Comparison of ENCODE assay signal across 8 cellular contexts in the genomic region with DNA sequence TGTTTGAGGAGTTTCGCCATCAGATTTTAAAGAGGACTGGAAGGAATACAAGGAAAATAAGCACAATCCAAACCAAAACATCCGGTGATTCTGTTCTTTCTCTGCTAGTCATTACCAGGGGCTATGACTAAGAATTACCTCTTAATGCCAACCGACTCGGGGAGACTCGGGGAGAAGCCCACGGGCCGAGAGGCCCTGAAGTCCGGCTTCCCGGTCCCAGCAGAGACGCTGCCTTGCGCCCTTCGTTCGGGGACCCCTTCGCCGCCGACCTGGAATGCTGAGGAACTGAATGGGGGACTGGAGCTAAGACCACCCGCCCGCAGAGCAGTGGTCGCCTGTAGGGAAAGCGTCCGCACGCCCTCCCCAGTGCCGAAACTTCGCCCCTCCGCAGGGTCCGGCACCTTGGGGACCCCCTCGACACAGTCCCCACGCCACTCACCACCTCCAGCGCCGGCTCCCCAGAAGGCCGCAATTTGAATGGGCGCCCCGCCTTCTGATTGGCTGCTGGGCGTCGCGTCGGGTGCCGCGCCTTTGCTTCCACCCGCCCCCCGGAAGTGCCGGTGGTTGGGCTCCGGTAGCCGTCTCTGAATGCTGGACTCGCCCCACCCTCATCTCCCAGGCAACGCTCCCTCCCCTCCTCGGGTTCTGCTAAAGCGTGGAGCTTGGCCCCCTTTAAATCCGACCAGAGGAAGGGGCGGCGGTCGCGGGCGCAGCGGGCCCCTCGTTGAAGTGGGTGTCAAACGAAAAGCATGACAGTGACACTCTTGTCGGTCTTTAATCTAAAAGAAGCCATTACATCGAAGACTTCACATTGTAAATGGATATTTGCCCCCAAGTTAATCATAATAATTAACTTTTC. TPM values are rescaled to one million over a fixed set of nuclear protein-coding genes. Genes with fewer than 3 reads are reported as not detected.
DNase-seq lines count a peak whose midpoint lies in the region; ATAC-seq, FAIRE-seq and TF ChIP-seq lines count a peak whose summit lies in the region.

TSS of gene KIF14 (minus strand) at position 479 of the 859 bp plus-strand sequence. CDS start 2,028 bp downstream, outside the sequence.

- no peaks in the 10 kb centered on the region for H3K36me3 Mint-ChIP-seq in natural killer cell

- H3K9ac ChIP-seq in GM23248, result peak within 1 kb of the TSS; percentile 92
- peak within 1 kb of the TSS; percentile 76 for H3K9ac ChIP-seq in Karpas-422 (ENCODE audit: low read length)
- H3K9ac ChIP-seq in fibroblast of lung (ENCODE audit: insufficient read depth, low read length), result peak within 1 kb of the TSS; percentile 84

- H4K20me1 ChIP-seq in DOHH2 (ENCODE audit: control insufficient read depth, insufficient read depth, low read depth, low read length), result no peaks in the 10 kb centered on the region
- H4K20me1 ChIP-seq in GM23248 (ENCODE audit: insufficient read depth), result no peaks in the 10 kb centered on the region
- no peaks in the 10 kb centered on the region for H4K20me1 ChIP-seq in Karpas-422 (ENCODE audit: insufficient read depth, low read depth, low read length)
- no peaks in the 10 kb centered on the region for H4K20me1 ChIP-seq in fibroblast of lung (ENCODE audit: control insufficient read depth, extremely low read depth, insufficient read depth, low read length)

- in situ Hi-C loops in GM23248 (cut with MboI), result no loop called here

- H3K9me3 Mint-ChIP-seq in natural killer cell, result no peaks in the 10 kb centered on the region

- intact Hi-C loops in natural killer cell (cut with micrococcal nuclease), result loop anchor here (1.0 to 5.0 kb wide), 3 partner anchors 49 to 492 kb away; partner anchors contain the start of genes CACNA1S, DDX59 and KIF21B

- H3K9me2 ChIP-seq in DOHH2 (replicated peaks; ENCODE audit: control insufficient read depth, low read length), result no peaks in the 10 kb centered on the region
- no peaks in the 10 kb centered on the region for H3K9me2 ChIP-seq in GM23248 (ENCODE audit: insufficient read depth)
- H3K9me2 ChIP-seq in Karpas-422 (replicated peaks; ENCODE audit: insufficient read depth, low read length), result no peaks in the 10 kb centered on the region

- H3K4me1 ChIP-seq in DOHH2 (ENCODE audit: control insufficient read depth, low read length) (peaks cover 16% of the 10 kb centered on the region), GM23248 (ENCODE audit: insufficient read depth) (peaks cover 15% of the 10 kb centered on the region), Karpas-422 (ENCODE audit: low read length) (peaks cover 27% of the 10 kb centered on the region), fibroblast of lung (ENCODE audit: control insufficient read depth, extremely low read depth, insufficient read depth, low read length) (peaks cover 4% of the 10 kb centered on the region)

- peaks cover 11 to 12% of the 10 kb centered on the region in 2 donors for H3K4me1 Mint-ChIP-seq in natural killer cell

- H3K9me3 ChIP-seq in DOHH2 (ENCODE audit: control insufficient read depth, insufficient read depth, low read length) (no peaks in the 10 kb centered on the region), GM23248 (ENCODE audit: low read depth) (no peaks in the 10 kb centered on the region), Karpas-422 (ENCODE audit: low read length) (no peaks in the 10 kb centered on the region), fibroblast of lung (ENCODE audit: control insufficient read depth, insufficient read depth, low read depth, low read length) (no peaks in the 10 kb centered on the region)

- H3K27me3 ChIP-seq in DOHH2 (ENCODE audit: control insufficient read depth, low read length) (peaks cover 10% of the 10 kb centered on the region), GM23248 (replicated peaks; ENCODE audit: insufficient read depth) (no peaks in the 10 kb centered on the region), Karpas-422 (ENCODE audit: low read length) (no peaks in the 10 kb centered on the region), fibroblast of lung (ENCODE audit: control insufficient read depth, insufficient read depth, low read length) (no peaks in the 10 kb centered on the region)

- peak within 1 kb of the TSS; percentile 99 for H3K4me3 Mint-ChIP-seq in natural killer cell

- DNase-seq in GM23248 (peak; percentile 98), Karpas-422 (peak; percentile 98), RCC 7860 (ENCODE audit: low spot score) (peak; percentile 82), fibroblast of lung (ENCODE audit: low read depth in 2 of 2) (peak; percentile 83 to 90), natural killer cell (peak; percentile 91)
- peak; percentile 91 to 93 for DNase-seq in activated T-cell treated with anti-CD3 and anti-CD28 coated beads, Interleukin-2, amount 50 U/mL, for 48 hours
- peak; percentile 93 for DNase-seq in stimulated activated naive CD4-positive, alpha-beta T cell treated with Interleukin-2 at 50 U/mL for 16 hours (lab: John Stamatoyannopoulos, UW)

- H3K4me2 ChIP-seq in DOHH2 (ENCODE audit: low read length), result peak within 1 kb of the TSS; percentile 92
- peak within 1 kb of the TSS; percentile 91 for H3K4me2 ChIP-seq in GM23248 (ENCODE audit: unreplicated experiment)
- peak within 1 kb of the TSS; percentile 94 for H3K4me2 ChIP-seq in Karpas-422 (ENCODE audit: low read depth, low read length, poor library complexity, severe bottlenecking)
- peak within 1 kb of the TSS; percentile 90 for H3K4me2 ChIP-seq in fibroblast of lung (ENCODE audit: extremely low read depth, insufficient read depth, low read length)

- H3K27me3 Mint-ChIP-seq in natural killer cell (ENCODE audit: low read depth in 2 of 2), result no peaks in the 10 kb centered on the region

- peaks cover 10% of the 10 kb centered on the region for H3K79me2 ChIP-seq in DOHH2 (ENCODE audit: control insufficient read depth, low read length)
- H3K79me2 ChIP-seq in GM23248 (ENCODE audit: insufficient read depth), result peaks cover 21% of the 10 kb centered on the region
- H3K79me2 ChIP-seq in Karpas-422 (ENCODE audit: low read length), result peaks cover 23% of the 10 kb centered on the region
- H3K79me2 ChIP-seq in fibroblast of lung (ENCODE audit: control insufficient read depth, insufficient read depth, low read length), result peaks cover 8% of the 10 kb centered on the region

- WGBS in GM23248 (ENCODE audit: low coverage in 1 of 2, low lambda C conversion rate in 2 of 2, missing lambda C conversion rate in 2 of 2), 2 experiments, result 1 to 2% methylated on average over 48 to 54 of the region's 59 CpGs

- peak; percentile 98 to 99 (median 98) for ATAC-seq in natural killer cell

- H3K4me3 ChIP-seq in DOHH2 (ENCODE audit: low read length), result peak within 1 kb of the TSS; percentile 89
- H3K4me3 ChIP-seq in GM23248, result peak within 1 kb of the TSS; percentile 94
- H3K4me3 ChIP-seq in Karpas-422 (ENCODE audit: low read length), result peak within 1 kb of the TSS; percentile 83
- peak within 1 kb of the TSS; percentile 78 to 88 (median 85) for H3K4me3 ChIP-seq in fibroblast of lung (replicated peaks in 1 of 4; ENCODE audit: control extremely low read depth in 1 of 4, insufficient read depth in 1 of 4, low read depth in 3 of 4, low read length in 4 of 4)

- TF ChIP-seq CTCF in DOHH2 (IDR thresholded peaks at IDR 0.05; ENCODE audit: low read depth, low read length, poor library complexity, severe bottlenecking), result no peak
- no peak for TF ChIP-seq CTCF in fibroblast of lung (conservative IDR thresholded peaks at IDR 0.05 in 1 of 2, IDR thresholded peaks at IDR 0.05 in 1 of 2; ENCODE audit: low read depth in 1 of 2, low read length in 2 of 2)
- no peak for TF ChIP-seq CTCF in natural killer cell (IDR thresholded peaks at IDR 0.05)

- H3K27ac Mint-ChIP-seq in natural killer cell, result peak within 1 kb of the TSS; percentile 90 to 97

- H3K36me3 ChIP-seq in DOHH2 (ENCODE audit: control insufficient read depth, low read length) (peaks cover 14% of the 10 kb centered on the region), GM23248 (ENCODE audit: low read depth) (no peaks in the 10 kb centered on the region), Karpas-422 (ENCODE audit: insufficient read depth, low read length) (peaks cover 15% of the 10 kb centered on the region; the same call in 1 of the 2 replicates), fibroblast of lung (ENCODE audit: control insufficient read depth, insufficient read depth, low read length) (no peaks in the 10 kb centered on the region)

- H3K27ac ChIP-seq in DOHH2 (ENCODE audit: low read depth, low read length) (no peak within 1 kb of the TSS), GM23248 (peak within 1 kb of the TSS; percentile 81), Karpas-422 (ENCODE audit: low read length) (peak within 1 kb of the TSS; percentile 72), fibroblast of lung (ENCODE audit: insufficient read depth, low read length) (peak within 1 kb of the TSS; percentile 92)

- H3F3A ChIP-seq in DOHH2 (ENCODE audit: control insufficient read depth, insufficient read depth), result peaks cover 9% of the 10 kb centered on the region; the same call in 1 of the 2 replicates
- 0 out of 2 replicates have a peak, but pooled peaks cover 8% of the 10 kb centered on the region for H3F3A ChIP-seq in GM23248 (ENCODE audit: insufficient read depth)

- FAIRE-seq in RCC 7860 (lab: Jason Lieb, UNC), result no peak

- H2AFZ ChIP-seq in GM23248, result peak within 1 kb of the TSS; percentile 99
- peak within 1 kb of the TSS; percentile 78 for H2AFZ ChIP-seq in Karpas-422 (ENCODE audit: low read length)
- peak within 1 kb of the TSS; percentile 89 for H2AFZ ChIP-seq in fibroblast of lung (ENCODE audit: low read length)

RNA-seq across cellular contexts. Expression of gene KIF14, which starts in this region (rescaled TPM):
- 5.1 and 5.4 TPM in 2 replicates for total RNA-seq in GM23248 (2014; rRNA removed; shearing (Covaris generic))
- 2.2 and 2.3 TPM in 2 replicates for polyA plus RNA-seq in GM23248 (2016; fragmentation: Nextera tagmentation; extraction: Ambion mirVana)
- 12.4 and 15.2 TPM in 2 replicates for total RNA-seq in Karpas-422 (2014; rRNA removed; shearing (Covaris generic); ENCODE audit: low replicate concordance)
- 1.3 and 4.0 TPM in 2 replicates for total RNA-seq in fibroblast of lung
- 2.2 and 7.0 TPM in 2 replicates for polyA plus RNA-seq in fibroblast of lung
- 1.4 and 4.6 TPM in 2 replicates for polyA plus RNA-seq in fibroblast of lung (2012)
- polyA minus RNA-seq in fibroblast of lung (ENCODE audit: low replicate concordance), result 0.41 and 1.0 TPM in 2 replicates
- total RNA-seq in natural killer cell, result under 1 TPM; 0.40 to 0.48 (median 0.40) TPM

Comparison
In these comparisons a context has a peak if more than half of its experiments do, and no peak if none do; other contexts are left out.
1. Peak in DNase-seq and ATAC-seq in natural killer cell; RNA of the gene not detected or under 1 TPM.